In genomic region chr3:49901351-49902339, GRCh38 we compare ENCODE assay signal across 16 cellular contexts. TPM values are rescaled to one million over a fixed set of nuclear protein-coding genes. Genes with fewer than 3 reads are reported as not detected.
DNase-seq lines count a peak whose midpoint lies in the region; ATAC-seq, FAIRE-seq and TF ChIP-seq lines count a peak whose summit lies in the region.
"Had no signal": no experiment of that assay in that cellular context is flagged by ENCODE, and none has a peak within 500 bp of the region (broad histone marks: within the 10 kb centered on the region; RNA-seq: fewer than 3 reads in every experiment).

No MANE protein-coding gene starts in this region.

- intact Hi-C loops in pancreas (cut with DNase I): no loop called here

- no peak for FAIRE-seq in pancreas (lab: Jason Lieb, UNC)

- H3K4me3 Mint-ChIP-seq in glutamatergic neuron (ENCODE audit: unreplicated experiment): no peak overlapping the region
- H3K4me3 Mint-ChIP-seq: activated naive CD4-positive, alpha-beta T cell treated with anti-CD3 and anti-CD28 coated beads for 36 hours; HFFc6; nephron; stimulated activated naive CD8-positive, alpha-beta T cell treated with anti-CD3 and anti-CD28 coated beads, Interleukin-15, Interleukin-2, amounts not matched to agents 100 ng/mL and 50 ng/mL, for 24 hours had no signal

- H3K27ac ChIP-seq in BLaER1 treated with 17β-estradiol and CSF1 and Interleukin-3, amounts not matched to agents 10 nM and 100 nM: peak overlapping the region in 7 of 11 experiments; percentile 45 to 67 (median 51); a peak in 14 of 22 replicates
- no peak overlapping the region for H3K27ac ChIP-seq in KMS-11
- H3K27ac ChIP-seq in cingulate gyrus (ENCODE audit: low read depth, low read length): peak overlapping the region; percentile 39
- H3K27ac ChIP-seq in pancreas: peak overlapping the region; percentile 19 to 92 (median 81)

- no peaks in the 10 kb centered on the region for H3K36me3 ChIP-seq in BLaER1 treated with 17β-estradiol and CSF1 and Interleukin-3, amounts not matched to agents 10 nM and 100 nM
- H3K36me3 ChIP-seq in KMS-11 (ENCODE audit: insufficient read depth): no peaks in the 10 kb centered on the region
- no peaks in the 10 kb centered on the region for H3K36me3 ChIP-seq in pancreas

- no peaks in the 10 kb centered on the region for H3K36me3 Mint-ChIP-seq in glutamatergic neuron (ENCODE audit: unreplicated experiment)

- no peak for DNase-seq in pancreas
- DNase-seq in NCI-H1092 (lab: John Stamatoyannopoulos, UW): no peak
- no peak for DNase-seq in glutamatergic neuron
- DNase-seq: activated naive CD4-positive, alpha-beta T cell treated with anti-CD3 and anti-CD28 coated beads for 36 hours; MM.1S; NCI-H446 treated with DMSO at 0.1 percent for 48 hours had no signal

- H3K79me2 ChIP-seq in KMS-11 (ENCODE audit: insufficient read depth, low read depth): no peaks in the 10 kb centered on the region

- no peak overlapping the region for H2AFZ ChIP-seq in KMS-11 (ENCODE audit: low read depth)

- H3K4me1 ChIP-seq in BLaER1 treated with 17β-estradiol and CSF1 and Interleukin-3, amounts not matched to agents 10 nM and 100 nM: peaks cover 14 to 59% (median 52%) of the 10 kb centered on the region in 10 experiments
- H3K4me1 ChIP-seq in KMS-11 (ENCODE audit: low read depth, poor library complexity, severe bottlenecking) (peaks cover 13% of the 10 kb centered on the region), pancreas (peaks cover 11 to 28% (median 23%) of the 10 kb centered on the region in 3 donors)

- peaks cover 8% of the 10 kb centered on the region for H3K4me1 Mint-ChIP-seq in glutamatergic neuron (ENCODE audit: low read depth, unreplicated experiment)

- H3K27me3 ChIP-seq in BLaER1 treated with 17β-estradiol and CSF1 and Interleukin-3, amounts not matched to agents 10 nM and 100 nM: no peaks in the 10 kb centered on the region
- H3K27me3 ChIP-seq in KMS-11 (ENCODE audit: insufficient read depth, low read depth) (no peaks in the 10 kb centered on the region), pancreas (no peaks in the 10 kb centered on the region)

- TF ChIP-seq CTCF in KMS-11 (conservative IDR thresholded peaks at IDR 0.05; ENCODE audit: low read depth, low read length) (no peak), pancreas (IDR thresholded peaks at IDR 0.05) (no peak), glutamatergic neuron (IDR thresholded peaks at IDR 0.05; ENCODE audit: partially characterized antibody, unreplicated experiment) (no peak)

- peak overlapping the region in 2 of 11 experiments; percentile 3 to 6; a peak in 1 of 22 replicates for H3K9ac ChIP-seq in BLaER1 treated with 17β-estradiol and CSF1 and Interleukin-3, amounts not matched to agents 10 nM and 100 nM
- H3K9ac ChIP-seq in KMS-11: no peak overlapping the region

- ATAC-seq in pancreas (no peak), GM21515 (IDR thresholded peaks at IDR 0.05; ENCODE audit: unreplicated experiment) (no peak), GM21529 (IDR thresholded peaks at IDR 0.05; ENCODE audit: unreplicated experiment) (no peak)

- H3K9me3 ChIP-seq in BLaER1 treated with 17β-estradiol and CSF1 and Interleukin-3, amounts not matched to agents 10 nM and 100 nM (replicated peaks in 1 of 11): no peaks in the 10 kb centered on the region
- H3K9me3 ChIP-seq in pancreas: no peaks in the 10 kb centered on the region

- H3K4me2 ChIP-seq in BLaER1 treated with 17β-estradiol and CSF1 and Interleukin-3, amounts not matched to agents 10 nM and 100 nM: peak overlapping the region in 9 of 11 experiments; percentile 12 to 72 (median 48); a peak in 16 of 22 replicates
- H3K4me2 ChIP-seq in KMS-11: peak overlapping the region; percentile 33; the same call in 1 of the 2 replicates

- H3K27ac Mint-ChIP-seq in glutamatergic neuron (ENCODE audit: unreplicated experiment): no peak overlapping the region
- H3K27ac Mint-ChIP-seq: activated naive CD4-positive, alpha-beta T cell treated with anti-CD3 and anti-CD28 coated beads for 36 hours; HFFc6; stimulated activated naive CD8-positive, alpha-beta T cell treated with anti-CD3 and anti-CD28 coated beads, Interleukin-15, Interleukin-2, amounts not matched to agents 100 ng/mL and 50 ng/mL, for 24 hours had no signal

- H3K9me3 Mint-ChIP-seq in glutamatergic neuron (ENCODE audit: unreplicated experiment): no peaks in the 10 kb centered on the region
- H3K9me3 Mint-ChIP-seq: activated naive CD4-positive, alpha-beta T cell treated with anti-CD3 and anti-CD28 coated beads for 36 hours; HFFc6; nephron; stimulated activated naive CD8-positive, alpha-beta T cell treated with anti-CD3 and anti-CD28 coated beads, Interleukin-15, Interleukin-2, amounts not matched to agents 100 ng/mL and 50 ng/mL, for 24 hours had no signal

- H4K20me1 ChIP-seq in BLaER1 treated with 17β-estradiol and CSF1 and Interleukin-3, amounts not matched to agents 10 nM and 100 nM: no peaks in the 10 kb centered on the region
- H4K20me1 ChIP-seq in KMS-11 (ENCODE audit: insufficient read depth): no peaks in the 10 kb centered on the region

- H3K27me3 Mint-ChIP-seq in glutamatergic neuron (ENCODE audit: unreplicated experiment): peaks cover 3% of the 10 kb centered on the region
- H3K27me3 Mint-ChIP-seq: stimulated activated naive CD8-positive, alpha-beta T cell treated with anti-CD3 and anti-CD28 coated beads, Interleukin-15, Interleukin-2, amounts not matched to agents 100 ng/mL and 50 ng/mL, for 24 hours had no signal

- no peak overlapping the region for H3K4me3 ChIP-seq in BLaER1 treated with 17β-estradiol and CSF1 and Interleukin-3, amounts not matched to agents 10 nM and 100 nM
- H3K4me3 ChIP-seq in KMS-11 (IDR thresholded peaks at IDR 0.05; ENCODE audit: insufficient read depth, low read depth, low read length): no peak overlapping the region
- H3K4me3 ChIP-seq in pancreas: no peak overlapping the region

- WGBS in pancreas, 2 donors: 69 to 71% methylated on average over 11 of the region's 11 CpGs

RNA-seq across cellular contexts. Expression of gene MST1R, which starts 2.0 kb away (rescaled TPM):
- total RNA-seq in pancreas (10 to 100 TPM in 1 of 6 donors, 1 to 10 TPM in 5; 4.9 to 14.7 (median 6.4) TPM), glutamatergic neuron (ENCODE audit: unreplicated experiment) (8.6 TPM)
- 10 to 100 TPM in 1 of 2 donors, 1 to 10 TPM in 1; 9.6 to 12.4 TPM for polyA plus RNA-seq in pancreas

RNA-seq across cellular contexts. Expression of gene MON1A, which starts 28.0 kb away (rescaled TPM):
- 1 to 10 TPM; 2.3 to 5.4 (median 4.2) TPM for total RNA-seq in pancreas
- 1 to 10 TPM; 7.5 to 7.7 TPM for polyA plus RNA-seq in pancreas
- 15.4 TPM for total RNA-seq in glutamatergic neuron (ENCODE audit: unreplicated experiment)

RNA-seq across cellular contexts. Expression of gene CAMKV, which starts 31.9 kb away (rescaled TPM):
- total RNA-seq in pancreas (under 1 TPM in 2 of 6 donors, not detected in 4; 0.19 to 0.22 TPM), glutamatergic neuron (ENCODE audit: unreplicated experiment) (518 TPM)
- under 1 TPM in 1 of 2 donors, not detected in 1; 0.42 TPM for polyA plus RNA-seq in pancreas
- total RNA-seq: dermis microvascular lymphatic vessel endothelial cell, HFFc6 had no signal
- polyA plus RNA-seq: BJ had no signal

RNA-seq across cellular contexts. Expression of gene RBM6, which starts 38.3 kb away (rescaled TPM):
- 10 to 100 TPM; 24.9 to 64.1 (median 41.7) TPM for total RNA-seq in pancreas
- 100 to 1,000 TPM; 245 to 249 TPM for polyA plus RNA-seq in pancreas
- 169 TPM for total RNA-seq in glutamatergic neuron (ENCODE audit: unreplicated experiment)

RNA-seq across cellular contexts. Expression of gene TRAIP, which starts 45.3 kb away (rescaled TPM):
- total RNA-seq in pancreas (1 to 10 TPM in 2 of 6 donors, under 1 TPM in 4; 0.79 to 2.5 (median 0.84) TPM), glutamatergic neuron (ENCODE audit: unreplicated experiment) (11.3 TPM)
- polyA plus RNA-seq in pancreas: 1 to 10 TPM; 1.4 to 2.3 TPM

Comparison
In these comparisons a context has a peak if more than half of its experiments do, and no peak if none do; other contexts are left out.
1. RNA of gene CAMKV, which starts 31.9 kb away (total RNA-seq): 518 TPM in glutamatergic neuron (single experiment); 0.19 to 0.22 TPM in pancreas; every median in the first group is over 100 times any median in the second.